In the genomic region with DNA sequence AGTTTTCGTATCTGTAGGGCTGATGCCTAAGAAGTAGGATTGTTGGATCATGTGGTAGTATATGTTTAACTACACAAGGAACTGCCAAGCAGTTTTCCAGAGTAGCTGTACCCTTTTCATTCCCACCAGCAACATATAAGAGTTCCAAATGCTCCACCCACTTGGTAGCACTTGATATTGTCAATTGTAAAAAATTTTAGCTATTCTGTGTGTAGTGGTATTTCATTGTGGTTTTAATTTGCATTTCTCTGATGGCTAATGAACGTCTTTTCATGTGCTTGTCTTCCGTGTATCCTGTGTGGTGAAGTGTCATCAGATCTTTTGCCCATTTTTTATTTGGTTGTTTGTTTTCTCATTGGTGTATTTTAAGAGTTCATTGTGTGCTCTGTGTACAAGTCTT, we compare ENCODE assay signal across 18 cellular contexts.
DNase-seq lines count a peak whose midpoint lies in the region; ATAC-seq and TF ChIP-seq lines count a peak whose summit lies in the region.
"Had no signal": no experiment of that assay in that cellular context is flagged by ENCODE, and none has a peak within 500 bp of the region (broad histone marks: within the 10 kb centered on the region; RNA-seq: fewer than 3 reads in every experiment).

No MANE protein-coding gene starts in this region.

- intact Hi-C loops in CD8-positive, alpha-beta T cell (cut with DNase I, micrococcal nuclease): no loop called here

- in situ Hi-C loops in ACHN (cut with HindIII; ENCODE audit: low pct_ligation_motif_present, low pct_unique_long_range_greater_than_20kb, low sequenced_read_pairs): no loop called here

- WGBS in endodermal cell (ENCODE audit: insufficient coverage in 1 of 2, insufficient read length in 1 of 2), 2 experiments: 86 to 92% methylated on average over 2 to 3 of the region's 3 CpGs

- H3K36me3 ChIP-seq in endodermal cell (ENCODE audit: control insufficient read depth, insufficient read depth, low read length): no peaks in the 10 kb centered on the region
- no peaks in the 10 kb centered on the region for H3K36me3 ChIP-seq in CD8-positive, alpha-beta T cell (ENCODE audit: insufficient read depth, low read length)
- H3K36me3 ChIP-seq: vagina had no signal

- no peak overlapping the region for H3K27ac ChIP-seq in endodermal cell (ENCODE audit: low read depth, low read length)
- H3K27ac ChIP-seq in CD8-positive, alpha-beta T cell (ENCODE audit: low read depth, low read length): no peak overlapping the region
- H3K27ac ChIP-seq: vagina had no signal

- H3K4me1 ChIP-seq in endodermal cell (ENCODE audit: control insufficient read depth, insufficient read depth, low read length): no peaks in the 10 kb centered on the region
- H3K4me1 ChIP-seq in CD8-positive, alpha-beta T cell (ENCODE audit: insufficient read depth, low read length): no peaks in the 10 kb centered on the region
- H3K4me1 ChIP-seq: vagina had no signal

- CTCF ChIA-PET in CD8-positive, alpha-beta T cell (lab: Charles Lee): no interaction called here

- peaks cover 94% of the 10 kb centered on the region for H3K4me1 Mint-ChIP-seq in HFFc6 (ENCODE audit: low read depth)
- peaks cover 12% of the 10 kb centered on the region for H3K4me1 Mint-ChIP-seq in endodermal cell
- H3K4me1 Mint-ChIP-seq in CD8-positive, alpha-beta T cell (ENCODE audit: low read depth): peaks cover 18% of the 10 kb centered on the region

- H3K9ac ChIP-seq in endodermal cell (ENCODE audit: extremely low read depth, low read length, poor library complexity, severe bottlenecking): no peak overlapping the region

- no peak overlapping the region for H3K4me3 ChIP-seq in endodermal cell (ENCODE audit: low read length)
- no peak overlapping the region for H3K4me3 ChIP-seq in CD8-positive, alpha-beta T cell (ENCODE audit: low read depth, low read length)
- H3K4me3 ChIP-seq: vagina had no signal

- H3K27me3 Mint-ChIP-seq in HFFc6 (ENCODE audit: insufficient read depth) (no peaks in the 10 kb centered on the region; the same call in 1 of the 2 replicates), endodermal cell (ENCODE audit: insufficient read depth) (no peaks in the 10 kb centered on the region)
- no peaks in the 10 kb centered on the region for H3K27me3 Mint-ChIP-seq in CD8-positive, alpha-beta T cell (ENCODE audit: low read depth)

- H3K9me3 Mint-ChIP-seq in HFFc6 (no peaks in the 10 kb centered on the region), endodermal cell (peaks cover 2% of the 10 kb centered on the region)
- H3K9me3 Mint-ChIP-seq in CD8-positive, alpha-beta T cell: peaks cover 3% of the 10 kb centered on the region

- DNase-seq in ACHN (peak; percentile 10), HFFc6 (peak; percentile 13), iris pigment epithelial cell (ENCODE audit: low read depth) (peak; percentile 17), endodermal cell (no peak), dedifferentiated amniotic fluid mesenchymal stem cell (ENCODE audit: extremely low spot score) (no peak)
- DNase-seq in CD8-positive, alpha-beta T cell: no peak
- DNase-seq: activated CD4-positive, CD25-positive, alpha-beta regulatory T cell treated with anti-CD3 and anti-CD28 coated beads, Interleukin-2, amount 50 U/mL, for 72 hours; activated effector memory CD4-positive, alpha-beta T cell treated with anti-CD3 and anti-CD28 coated beads, Interleukin-2, amount 50 U/mL, for 16 hours; AML-193; aorta; glutamatergic neuron; mesendoderm; NCI-H1092 treated with DMSO at 0.1 percent for 48 hours; NCI-H2171; SHP77 treated with DMSO at 0.1 percent for 48 hours had no signal

- ATAC-seq in SK-N-SH treated with all-trans-retinoic acid at 6 μM for 48 hours (peak; percentile 16; the same call in 2 of the 3 replicates), GM18868 (IDR thresholded peaks at IDR 0.05; ENCODE audit: unreplicated experiment) (no peak)
- no peak for ATAC-seq in CD8-positive, alpha-beta T cell

- peak overlapping the region; percentile 26 for H3K27ac Mint-ChIP-seq in HFFc6
- no peak overlapping the region for H3K27ac Mint-ChIP-seq in endodermal cell
- H3K27ac Mint-ChIP-seq in CD8-positive, alpha-beta T cell: no peak overlapping the region

- peaks cover 39% of the 10 kb centered on the region for H3K36me3 Mint-ChIP-seq in HFFc6 (ENCODE audit: low read depth)
- peaks cover 1% of the 10 kb centered on the region for H3K36me3 Mint-ChIP-seq in endodermal cell (ENCODE audit: low read depth)
- peaks cover 2% of the 10 kb centered on the region for H3K36me3 Mint-ChIP-seq in CD8-positive, alpha-beta T cell

- TF ChIP-seq CTCF in HFFc6 (IDR thresholded peaks at IDR 0.05) (no peak), endodermal cell (conservative IDR thresholded peaks at IDR 0.05) (no peak)
- no peak for TF ChIP-seq CTCF in CD8-positive, alpha-beta T cell (IDR thresholded peaks at IDR 0.05)

- H3K4me3 Mint-ChIP-seq in HFFc6: peak overlapping the region; percentile 57
- no peak overlapping the region for H3K4me3 Mint-ChIP-seq in endodermal cell
- no peak overlapping the region for H3K4me3 Mint-ChIP-seq in CD8-positive, alpha-beta T cell

- POLR2A ChIA-PET in CD8-positive, alpha-beta T cell (lab: Charles Lee): no interaction called here

- H3K27me3 ChIP-seq in endodermal cell (ENCODE audit: control insufficient read depth, insufficient read depth, low read length, poor library complexity, severe bottlenecking): no peaks in the 10 kb centered on the region
- no peaks in the 10 kb centered on the region for H3K27me3 ChIP-seq in CD8-positive, alpha-beta T cell (ENCODE audit: insufficient read depth, low read length)
- H3K27me3 ChIP-seq: vagina had no signal

- H3K9me3 ChIP-seq in endodermal cell (ENCODE audit: control insufficient read depth, low read length): peaks cover 5% of the 10 kb centered on the region
- no peaks in the 10 kb centered on the region for H3K9me3 ChIP-seq in CD8-positive, alpha-beta T cell (ENCODE audit: low read length)
- H3K9me3 ChIP-seq: vagina had no signal

TF ChIP-seq in SK-N-SH treated with all-trans-retinoic acid at 6 μM for 48 hours, 23 proteins besides CTCF, POLR2A, EP300 and RAD21:
- TF ChIP-seq ZFP3 (CRISPR knock-in tag; IDR thresholded peaks at IDR 0.05) (no peak), ZNF565 (CRISPR knock-in tag; conservative IDR thresholded peaks at IDR 0.05; ENCODE audit: low read depth) (no peak), OSR1 (CRISPR knock-in tag; IDR thresholded peaks at IDR 0.05) (no peak), TCF4 (CRISPR knock-in tag; IDR thresholded peaks at IDR 0.05; ENCODE audit: borderline replicate concordance) (no peak), TOX (CRISPR knock-in tag; IDR thresholded peaks at IDR 0.05; ENCODE audit: borderline replicate concordance) (no peak), GLIS3 (CRISPR knock-in tag; IDR thresholded peaks at IDR 0.05) (no peak), SNAI2 (CRISPR knock-in tag; IDR thresholded peaks at IDR 0.05) (no peak), ZNF8 (CRISPR knock-in tag; IDR thresholded peaks at IDR 0.05) (no peak)
- TF ChIP-seq, protein P1, sequence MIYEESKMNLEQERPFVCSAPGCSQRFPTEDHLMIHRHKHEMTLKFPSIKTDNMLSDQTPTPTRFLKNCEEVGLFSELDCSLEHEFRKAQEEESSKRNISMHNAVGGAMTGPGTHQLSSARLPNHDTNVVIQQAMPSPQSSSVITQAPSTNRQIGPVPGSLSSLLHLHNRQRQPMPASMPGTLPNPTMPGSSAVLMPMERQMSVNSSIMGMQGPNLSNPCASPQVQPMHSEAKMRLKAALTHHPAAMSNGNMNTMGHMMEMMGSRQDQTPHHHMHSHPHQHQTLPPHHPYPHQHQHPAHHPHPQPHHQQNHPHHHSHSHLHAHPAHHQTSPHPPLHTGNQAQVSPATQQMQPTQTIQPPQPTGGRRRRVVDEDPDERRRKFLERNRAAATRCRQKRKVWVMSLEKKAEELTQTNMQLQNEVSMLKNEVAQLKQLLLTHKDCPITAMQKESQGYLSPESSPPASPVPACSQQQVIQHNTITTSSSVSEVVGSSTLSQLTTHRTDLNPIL (CRISPR knock-in tag; IDR thresholded peaks at IDR 0.05; ENCODE audit: low read depth): no peak
- TF ChIP-seq, protein P2, sequence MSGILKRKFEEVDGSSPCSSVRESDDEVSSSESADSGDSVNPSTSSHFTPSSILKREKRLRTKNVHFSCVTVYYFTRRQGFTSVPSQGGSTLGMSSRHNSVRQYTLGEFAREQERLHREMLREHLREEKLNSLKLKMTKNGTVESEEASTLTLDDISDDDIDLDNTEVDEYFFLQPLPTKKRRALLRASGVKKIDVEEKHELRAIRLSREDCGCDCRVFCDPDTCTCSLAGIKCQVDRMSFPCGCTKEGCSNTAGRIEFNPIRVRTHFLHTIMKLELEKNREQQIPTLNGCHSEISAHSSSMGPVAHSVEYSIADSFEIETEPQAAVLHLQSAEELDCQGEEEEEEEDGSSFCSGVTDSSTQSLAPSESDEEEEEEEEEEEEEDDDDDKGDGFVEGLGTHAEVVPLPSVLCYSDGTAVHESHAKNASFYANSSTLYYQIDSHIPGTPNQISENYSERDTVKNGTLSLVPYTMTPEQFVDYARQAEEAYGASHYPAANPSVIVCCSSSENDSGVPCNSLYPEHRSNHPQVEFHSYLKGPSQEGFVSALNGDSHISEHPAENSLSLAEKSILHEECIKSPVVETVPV (CRISPR knock-in tag; IDR thresholded peaks at IDR 0.05): no peak

Comparison
In these comparisons a context has a peak if more than half of its experiments do, and no peak if none do; other contexts are left out.
1. DNase-seq: peak in ACHN (single experiment), HFFc6 (single experiment) and iris pigment epithelial cell (single experiment); none in endodermal cell (single experiment), dedifferentiated amniotic fluid mesenchymal stem cell (single experiment) and CD8-positive, alpha-beta T cell (0 of 7).